Comparison of ENCODE assay signal across 1 cellular context in genomic region chr2:85396531-85397470, GRCh38.
TF ChIP-seq lines count a peak whose summit lies in the region.

No MANE protein-coding gene starts in this region.

TF ChIP-seq in endothelial cell of umbilical vein, 7 proteins besides CTCF, POLR2A, EP300 and RAD21:
- no peak for TF ChIP-seq GATA2 (IDR thresholded peaks at IDR 0.05; ENCODE audit: insufficient read depth, insufficient read length, low read depth, low read length)
- TF ChIP-seq EZH2 (IDR thresholded peaks at IDR 0.05; ENCODE audit: borderline replicate concordance, low read depth, low read length, severe bottlenecking): no peak
- TF ChIP-seq FOS (IDR thresholded peaks at IDR 0.05; ENCODE audit: borderline replicate concordance, insufficient read depth, low read length): no peak
- no peak for TF ChIP-seq MYC (IDR thresholded peaks at IDR 0.05; ENCODE audit: low read depth, low read length)
- TF ChIP-seq MAX (IDR thresholded peaks at IDR 0.05; ENCODE audit: insufficient read depth, insufficient read length): no peak
- TF ChIP-seq POLR2AphosphoS5 (IDR thresholded peaks at IDR 0.05; ENCODE audit: insufficient read depth, low read depth, low read length): no peak
- TF ChIP-seq JUN (IDR thresholded peaks at IDR 0.05; ENCODE audit: borderline replicate concordance, insufficient read depth, insufficient read length, low read depth): no peak
